ENCODE assay signal across 1 cellular context in the genomic region with DNA sequence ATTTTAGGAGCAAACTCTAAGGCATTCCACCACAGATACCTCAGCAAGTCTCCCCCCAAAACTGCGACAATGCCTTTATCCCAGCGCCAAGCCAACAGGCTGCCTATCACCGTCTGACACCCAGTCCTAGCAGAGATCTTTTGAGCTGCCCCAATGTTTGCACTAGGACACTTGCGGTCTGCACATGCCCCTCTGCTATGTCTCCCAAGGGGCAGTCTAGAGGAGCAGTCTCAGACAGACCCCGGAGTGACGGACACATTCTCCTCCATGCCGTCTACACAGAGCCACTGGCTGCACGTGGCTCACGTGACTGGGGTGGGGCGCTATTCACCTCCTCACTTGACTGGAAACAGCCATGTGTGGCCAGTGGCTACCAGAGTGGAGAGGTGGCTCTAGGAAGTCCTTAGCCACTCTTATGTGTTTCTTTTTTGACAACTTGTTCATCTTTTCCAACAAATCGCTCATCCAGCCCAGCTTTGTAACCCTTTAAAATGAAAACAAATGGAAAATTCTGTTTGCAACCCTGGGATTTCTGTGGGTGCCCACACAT.
TF ChIP-seq lines count a peak whose summit lies in the region.

No MANE protein-coding gene starts in this region.

TF ChIP-seq in HEK293, 187 proteins besides CTCF, POLR2A, EP300 and RAD21 (continued from another document):
- TF ChIP-seq, protein P1, sequence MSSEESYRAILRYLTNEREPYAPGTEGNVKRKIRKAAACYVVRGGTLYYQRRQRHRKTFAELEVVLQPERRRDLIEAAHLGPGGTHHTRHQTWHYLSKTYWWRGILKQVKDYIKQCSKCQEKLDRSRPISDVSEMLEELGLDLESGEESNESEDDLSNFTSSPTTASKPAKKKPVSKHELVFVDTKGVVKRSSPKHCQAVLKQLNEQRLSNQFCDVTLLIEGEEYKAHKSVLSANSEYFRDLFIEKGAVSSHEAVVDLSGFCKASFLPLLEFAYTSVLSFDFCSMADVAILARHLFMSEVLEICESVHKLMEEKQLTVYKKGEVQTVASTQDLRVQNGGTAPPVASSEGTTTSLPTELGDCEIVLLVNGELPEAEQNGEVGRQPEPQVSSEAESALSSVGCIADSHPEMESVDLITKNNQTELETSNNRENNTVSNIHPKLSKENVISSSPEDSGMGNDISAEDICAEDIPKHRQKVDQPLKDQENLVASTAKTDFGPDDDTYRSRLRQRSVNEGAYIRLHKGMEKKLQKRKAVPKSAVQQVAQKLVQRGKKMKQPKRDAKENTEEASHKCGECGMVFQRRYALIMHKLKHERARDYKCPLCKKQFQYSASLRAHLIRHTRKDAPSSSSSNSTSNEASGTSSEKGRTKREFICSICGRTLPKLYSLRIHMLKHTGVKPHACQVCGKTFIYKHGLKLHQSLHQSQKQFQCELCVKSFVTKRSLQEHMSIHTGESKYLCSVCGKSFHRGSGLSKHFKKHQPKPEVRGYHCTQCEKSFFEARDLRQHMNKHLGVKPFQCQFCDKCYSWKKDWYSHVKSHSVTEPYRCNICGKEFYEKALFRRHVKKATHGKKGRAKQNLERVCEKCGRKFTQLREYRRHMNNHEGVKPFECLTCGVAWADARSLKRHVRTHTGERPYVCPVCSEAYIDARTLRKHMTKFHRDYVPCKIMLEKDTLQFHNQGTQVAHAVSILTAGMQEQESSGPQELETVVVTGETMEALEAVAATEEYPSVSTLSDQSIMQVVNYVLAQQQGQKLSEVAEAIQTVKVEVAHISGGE (tag by site-specific recombination; conservative IDR thresholded peaks at IDR 0.05; ENCODE audit: low read depth): no peak
